ENCODE assay signal across 11 cellular contexts in the genomic region with DNA sequence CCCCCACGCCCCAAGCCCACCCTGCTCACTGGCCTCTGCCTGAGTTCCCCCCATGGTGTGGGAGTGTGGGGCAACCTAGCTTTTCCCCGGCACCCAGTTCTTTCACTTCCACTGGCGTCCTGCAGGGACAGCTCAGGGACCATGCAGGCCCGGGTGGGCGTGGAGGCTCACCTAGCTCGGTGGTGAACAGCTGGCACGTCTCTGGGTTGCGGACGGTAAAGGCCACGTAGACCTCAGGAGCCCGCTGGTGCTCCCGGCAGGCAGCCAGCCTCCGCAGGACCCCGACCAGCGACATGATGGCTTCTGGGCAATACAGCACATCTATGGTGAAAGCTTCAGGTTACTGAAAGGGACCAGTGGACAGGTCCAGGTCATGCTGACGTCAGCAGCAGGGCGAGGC. TPM values are rescaled to one million over a fixed set of nuclear protein-coding genes. Genes with fewer than 3 reads are reported as not detected.
"Had no signal": no experiment of that assay in that cellular context is flagged by ENCODE, and none has a peak within 500 bp of the region (broad histone marks: within the 10 kb centered on the region; RNA-seq: fewer than 3 reads in every experiment).

No MANE protein-coding gene starts in this region.

RNA-seq across cellular contexts. Expression of gene C16orf89, which starts 23.2 kb away (rescaled TPM):
- total RNA-seq: naive thymus-derived CD4-positive, alpha-beta T cell; naive thymus-derived CD8-positive, alpha-beta T cell; natural killer cell; natural killer cell treated with Interleukin-12 subunit alpha and Interleukin-12 subunit beta and Interleukin-15 and Interleukin-18, amount 100 ng/mL, for 72 hours; neural crest cell; osteocyte; progenitor cell of endocrine pancreas; pulmonary artery endothelial cell; right lobe of liver; smooth muscle cell had no signal
- polyA plus RNA-seq: naive thymus-derived CD4-positive, alpha-beta T cell; naive thymus-derived CD8-positive, alpha-beta T cell; neural cell; smooth muscle cell had no signal
